ENCODE assay signal across 8 cellular contexts in genomic region chr11:33835143-33835878, GRCh38. TPM values are rescaled to one million over a fixed set of nuclear protein-coding genes. Genes with fewer than 3 reads are reported as not detected.
DNase-seq lines count a peak whose midpoint lies in the region; ATAC-seq and TF ChIP-seq lines count a peak whose summit lies in the region.

No MANE protein-coding gene starts in this region.

- ATAC-seq in GM18868 (IDR thresholded peaks at IDR 0.05; ENCODE audit: unreplicated experiment), result no peak

- no peak overlapping the region for H2BK15ac ChIP-seq in neuronal stem cell (ENCODE audit: low read length)

- no peaks in the 10 kb centered on the region for H3K9me3 ChIP-seq in neuronal stem cell (replicated peaks in 1 of 2; ENCODE audit: control insufficient read depth in 2 of 2, insufficient read depth in 1 of 2, low read depth in 1 of 2, low read length in 2 of 2)

- in situ Hi-C loops in KBM-7 (cut with MboI; ENCODE audit: low pct_unique_long_range_greater_than_20kb, low sequenced_read_pairs), result loop anchor here (25.0 kb wide), 1 partner anchor 652 kb away; no protein-coding TSS in a partner anchor

- H3K27me3 ChIP-seq in neuronal stem cell (ENCODE audit: control insufficient read depth in 3 of 3, insufficient read depth in 3 of 3, low read depth in 1 of 3, low read length in 3 of 3), result peaks cover 0 to 11% (median 0%) of the 10 kb centered on the region in 3 experiments

- no peaks in the 10 kb centered on the region for H3K9me3 Mint-ChIP-seq in CD14-positive monocyte

- H2AK5ac ChIP-seq in neuronal stem cell (ENCODE audit: low read depth, low read length), result no peak overlapping the region

- H3K4me1 ChIP-seq in neuronal stem cell (ENCODE audit: control insufficient read depth in 2 of 2, insufficient read depth in 1 of 2, low read depth in 1 of 2, low read length in 2 of 2), result no peaks in the 10 kb centered on the region

- intact Hi-C loops in CD14-positive monocyte (cut with micrococcal nuclease), result no loop called here

- H3K79me1 ChIP-seq in neuronal stem cell (ENCODE audit: low read depth, low read length), result no peaks in the 10 kb centered on the region

- no peak overlapping the region for H4K8ac ChIP-seq in neuronal stem cell (ENCODE audit: low read depth, low read length)

- TF ChIP-seq CTCF in CD14-positive monocyte (IDR thresholded peaks at IDR 0.05), result peak; percentile 42

- peak overlapping the region in 1 of 7 donors; percentile 60 for H3K27ac Mint-ChIP-seq in CD14-positive monocyte

- no peak overlapping the region for H3K14ac ChIP-seq in neuronal stem cell (ENCODE audit: low read length)

- H3K23ac ChIP-seq in neuronal stem cell (ENCODE audit: low read depth, low read length, poor library complexity), result no peak overlapping the region

- no peak overlapping the region for H3K4me3 ChIP-seq in neuronal stem cell (ENCODE audit: low read length in 2 of 2)

- H3K9ac ChIP-seq in neuronal stem cell (ENCODE audit: low read depth, low read length, poor library complexity), result no peak overlapping the region

- H2BK12ac ChIP-seq in neuronal stem cell (ENCODE audit: low read length), result no peak overlapping the region

- H3K4me2 ChIP-seq in neuronal stem cell (ENCODE audit: insufficient read depth, low read length, poor library complexity, severe bottlenecking), result no peak overlapping the region

- no peaks in the 10 kb centered on the region for H3K36me3 ChIP-seq in neuronal stem cell (replicated peaks in 1 of 2; ENCODE audit: control insufficient read depth in 2 of 2, insufficient read depth in 2 of 2, low read length in 2 of 2)

- H3K27ac ChIP-seq in neuronal stem cell (replicated peaks; ENCODE audit: low read length), result no peak overlapping the region

- no peak overlapping the region for H2BK120ac ChIP-seq in neuronal stem cell (ENCODE audit: low read depth, low read length)

- H3K36me3 Mint-ChIP-seq in CD14-positive monocyte, result no peaks in the 10 kb centered on the region

- no peak overlapping the region for H4K91ac ChIP-seq in neuronal stem cell (ENCODE audit: low read depth, low read length, poor library complexity)

- peaks cover 2% of the 10 kb centered on the region for H3K4me1 Mint-ChIP-seq in CD14-positive monocyte

- no peak for DNase-seq in CD14-positive monocyte (ENCODE audit: low spot score)
- DNase-seq in KBM-7, result peak; percentile 57
- peak; percentile 18 for DNase-seq in T1000 (lab: John Stamatoyannopoulos, UW)
- peak; percentile 78 for DNase-seq in kidney tubule cell (ENCODE audit: low spot score)
- DNase-seq in neuronal stem cell (ENCODE audit: low spot score), result no peak
- no peak for DNase-seq in activated effector memory CD4-positive, alpha-beta T cell treated with anti-CD3 and anti-CD28 coated beads, Interleukin-2, amount 50 U/mL, for 16 hours
- no peak for DNase-seq in stimulated activated CD4-positive, alpha-beta T cell treated with anti-CD3 and anti-CD28 coated beads, Interleukin-12 subunit alpha, Interleukin-12 subunit beta, amount 100 ng/mL, for 4 hours

- H3K4me3 Mint-ChIP-seq in CD14-positive monocyte, result no peak overlapping the region

- H3K27me3 Mint-ChIP-seq in CD14-positive monocyte (ENCODE audit: low read depth in 3 of 3), result peaks cover 10 to 13% (median 12%) of the 10 kb centered on the region in 3 donors

- no peak overlapping the region for H2BK5ac ChIP-seq in neuronal stem cell (ENCODE audit: low read length)

- 100% methylated on average over 1 of the region's 5 CpGs; no CpG with 5 or more reads in 1 of the 2 donors for WGBS in neuronal stem cell (ENCODE audit: extremely low coverage in 2 of 2, insufficient read length in 2 of 2, insufficient replicate concordance in 1 of 2), 2 donors

- H2AFZ ChIP-seq in neuronal stem cell (ENCODE audit: low read length), result no peak overlapping the region

- H3K18ac ChIP-seq in neuronal stem cell (ENCODE audit: low read length), result no peak overlapping the region

- no peak overlapping the region for H3K4ac ChIP-seq in neuronal stem cell (ENCODE audit: low read length)

RNA-seq across cellular contexts. Expression of gene LMO2, which starts 56.6 kb away (rescaled TPM):
- polyA plus RNA-seq in CD14-positive monocyte, result 10 to 100 TPM; 48.8 to 75.8 TPM
- polyA plus RNA-seq in neuronal stem cell (2013, experiment 1 of 2), result 1.9 TPM
- 1.8 TPM for polyA plus RNA-seq in neuronal stem cell (2013, experiment 2 of 2)

Comparison
In these comparisons a context has a peak if more than half of its experiments do, and no peak if none do; other contexts are left out.
1. DNase-seq: peak in KBM-7 (single experiment), T1000 (single experiment) and kidney tubule cell (single experiment); none in CD14-positive monocyte (single experiment), neuronal stem cell (single experiment), activated effector memory CD4-positive, alpha-beta T cell treated with anti-CD3 and anti-CD28 coated beads, Interleukin-2, amount 50 U/mL, for 16 hours (single experiment) and stimulated activated CD4-positive, alpha-beta T cell treated with anti-CD3 and anti-CD28 coated beads, Interleukin-12 subunit alpha, Interleukin-12 subunit beta, amount 100 ng/mL, for 4 hours (single experiment).